ENCODE assay signal across 1 cellular context in genomic region chr19:39996811-39997594, GRCh38.
A peak's percentile ranks its signal among the peaks of the same experiment; 100 is the strongest.
TF ChIP-seq lines count a peak whose summit lies in the region.

ZNF546 (plus strand) TSS chr19:39997060; CDS start chr19:39998327, 1,267 bp downstream.

TF ChIP-seq in K562, 482 proteins besides CTCF, POLR2A, EP300 and RAD21 (continued from another document and continues in another):
- TF ChIP-seq OTX1 (CRISPR knock-in tag; IDR thresholded peaks at IDR 0.05), result peak; percentile 88; the same call in 1 of the 2 replicates
- TF ChIP-seq SIN3A (IDR thresholded peaks at IDR 0.05; ENCODE audit: borderline replicate concordance in 2 of 2, control insufficient read depth in 1 of 2, low read depth in 2 of 2, low read length in 2 of 2), result peak in 1 of 2 experiments; percentile 39; a peak in 2 of 4 replicates
- no peak for TF ChIP-seq XRCC3 (IDR thresholded peaks at IDR 0.05)
- TF ChIP-seq KLF10 (CRISPR knock-in tag; IDR thresholded peaks at IDR 0.05), result no peak
- peak; percentile 85 for TF ChIP-seq ZBTB2 (IDR thresholded peaks at IDR 0.05)
- peak; percentile 64 for TF ChIP-seq TFAP4 (CRISPR knock-in tag; IDR thresholded peaks at IDR 0.05; ENCODE audit: borderline replicate concordance)
- no peak for TF ChIP-seq POU5F1 (IDR thresholded peaks at IDR 0.05; ENCODE audit: borderline replicate concordance, low read depth, low read length, partially characterized antibody)
- peak; percentile 77 for TF ChIP-seq MYBL2 (IDR thresholded peaks at IDR 0.05; ENCODE audit: low read depth)
- no peak for TF ChIP-seq MYBL2 (CRISPR knock-in tag; IDR thresholded peaks at IDR 0.05; ENCODE audit: borderline replicate concordance)
- TF ChIP-seq ZBTB11 (CRISPR knock-in tag; IDR thresholded peaks at IDR 0.05), result peak in 2 of 3 experiments; percentile 26 to 93; a peak in 3 of 6 replicates
- TF ChIP-seq CREB3L1 (IDR thresholded peaks at IDR 0.05; ENCODE audit: borderline replicate concordance, low read depth), result peak; percentile 81
- TF ChIP-seq HLTF (IDR thresholded peaks at IDR 0.05), result 0 out of 2 replicates have a peak, but pooled peaks have one; percentile 18
- no peak; the same call in 1 of the 2 replicates for TF ChIP-seq JUND (IDR thresholded peaks at IDR 0.05; ENCODE audit: borderline replicate concordance, low read depth, low read length)
- TF ChIP-seq JUND (tag; IDR thresholded peaks at IDR 0.05; ENCODE audit: borderline replicate concordance, low read depth, low read length), result peak; percentile 19; the same call in 1 of the 3 replicates
- peak; percentile 70 for TF ChIP-seq ETV5 (CRISPR knock-in tag; IDR thresholded peaks at IDR 0.05; ENCODE audit: low read depth)
- TF ChIP-seq RFX1 (IDR thresholded peaks at IDR 0.05), result peak; percentile 51; the same call in 1 of the 2 replicates
- peak in 1 of 2 experiments; percentile 65; a peak in 1 of 4 replicates for TF ChIP-seq HDAC1 (IDR thresholded peaks at IDR 0.05)
- peak; percentile 69 for TF ChIP-seq PHF20 (IDR thresholded peaks at IDR 0.05; ENCODE audit: partially characterized antibody)
- peak; percentile 89 for TF ChIP-seq GTF2E2 (tag; IDR thresholded peaks at IDR 0.05)
- TF ChIP-seq GATA2 (CRISPR knock-in tag; IDR thresholded peaks at IDR 0.05), result no peak
- TF ChIP-seq PBX2 (CRISPR knock-in tag; IDR thresholded peaks at IDR 0.05; ENCODE audit: low read depth), result no peak
- TF ChIP-seq PBX2 (tag; conservative IDR thresholded peaks at IDR 0.05; ENCODE audit: low read depth), result no peak
- TF ChIP-seq MAZ (CRISPR knock-in tag; conservative IDR thresholded peaks at IDR 0.05 in 1 of 2, IDR thresholded peaks at IDR 0.05 in 1 of 2), result peak in 1 of 2 experiments; percentile 56; a peak in 2 of 4 replicates
- peak; percentile 72 for TF ChIP-seq HNRNPLL (IDR thresholded peaks at IDR 0.05; ENCODE audit: low read depth, low read length, poor library complexity, severe bottlenecking)
- TF ChIP-seq DPF2 (IDR thresholded peaks at IDR 0.05), result no peak
- peak; percentile 44; the same call in 1 of the 2 replicates for TF ChIP-seq ATF7 (IDR thresholded peaks at IDR 0.05)
- TF ChIP-seq HMGXB4 (CRISPR knock-in tag; IDR thresholded peaks at IDR 0.05), result 0 out of 2 replicates have a peak, but pooled peaks have one; percentile 35
- TF ChIP-seq RCOR1 (IDR thresholded peaks at IDR 0.05; ENCODE audit: borderline replicate concordance in 1 of 2, low read depth in 2 of 2, low read length in 2 of 2), result 0 out of 4 replicates have a peak, but pooled peaks of 1 of the 2 experiments have one; percentile 2
- no peak for TF ChIP-seq COPS2 (conservative IDR thresholded peaks at IDR 0.05)
- TF ChIP-seq NR2C2 (CRISPR knock-in tag; IDR thresholded peaks at IDR 0.05), result no peak
- peak; percentile 92 for TF ChIP-seq NR2C2 (tag; IDR thresholded peaks at IDR 0.05)
- TF ChIP-seq TRIM24 (IDR thresholded peaks at IDR 0.05), result 0 out of 4 replicates have a peak, but pooled peaks of 1 of the 2 experiments have one; percentile 27
- no peak for TF ChIP-seq DACH1 (IDR thresholded peaks at IDR 0.05; ENCODE audit: partially characterized antibody)
- 0 out of 2 replicates have a peak, but pooled peaks have one; percentile 36 for TF ChIP-seq ZNF644 (tag; IDR thresholded peaks at IDR 0.05; ENCODE audit: low read depth)
- TF ChIP-seq PRDM10 (IDR thresholded peaks at IDR 0.05; ENCODE audit: partially characterized antibody), result peak; percentile 26
- TF ChIP-seq TAF1 (IDR thresholded peaks at IDR 0.05; ENCODE audit: control insufficient read depth, extremely low read depth, insufficient read depth, low read length, severe bottlenecking), result peak; percentile 83
- TF ChIP-seq ZFX (CRISPR knock-in tag; IDR thresholded peaks at IDR 0.05), result peak; percentile 100
- TF ChIP-seq AFF4 (CRISPR knock-in tag; IDR thresholded peaks at IDR 0.05), result 0 out of 2 replicates have a peak, but pooled peaks have one; percentile 29
- peak; percentile 68 for TF ChIP-seq FOXJ2 (tag; IDR thresholded peaks at IDR 0.05)
- TF ChIP-seq ESRRA (IDR thresholded peaks at IDR 0.05; ENCODE audit: borderline replicate concordance, low read depth), result 0 out of 2 replicates have a peak, but pooled peaks have one; percentile 23
